8 cellular contexts compared by ENCODE assay signal in the genomic region with DNA sequence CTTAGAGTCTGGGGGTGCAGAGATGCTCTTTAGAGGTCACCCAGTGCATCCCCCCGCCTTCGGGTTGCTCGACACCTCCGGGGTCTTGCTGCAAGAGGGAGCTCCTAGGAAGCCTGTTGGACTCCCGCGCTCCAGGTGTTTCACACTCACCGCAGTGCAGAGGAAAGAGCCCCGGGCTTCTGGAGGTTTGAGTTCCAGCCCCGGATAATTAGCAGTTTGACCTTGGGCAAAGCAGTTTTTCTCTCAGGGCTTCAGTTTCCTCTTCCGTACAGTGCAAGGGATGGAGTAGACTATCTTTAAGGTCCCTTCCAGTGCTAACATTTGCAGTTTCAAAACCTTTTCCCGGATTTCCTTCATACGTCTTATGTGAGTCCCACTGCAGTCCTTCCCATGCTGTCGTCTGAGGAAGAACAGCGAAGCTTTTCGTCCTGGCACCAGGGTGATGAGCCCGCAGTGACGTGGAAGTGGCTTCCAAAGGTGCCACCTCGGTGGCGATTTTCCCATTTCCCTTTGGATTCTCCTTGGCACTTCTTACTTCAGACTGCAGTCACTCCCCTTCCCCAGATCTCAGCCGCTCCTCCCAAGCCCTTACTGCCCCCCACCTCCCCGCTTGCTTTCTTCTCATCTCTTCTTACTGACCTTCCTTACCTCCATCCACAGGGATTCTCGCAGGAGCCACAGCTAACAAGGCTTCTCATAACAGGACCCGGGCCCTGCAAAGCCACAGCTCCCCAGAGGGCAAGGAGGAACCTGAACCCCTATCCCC. TPM values are rescaled to one million over a fixed set of nuclear protein-coding genes. Genes with fewer than 3 reads are reported as not detected.
DNase-seq lines count a peak whose midpoint lies in the region; ATAC-seq and TF ChIP-seq lines count a peak whose summit lies in the region.

No MANE protein-coding gene starts in this region.

- peaks cover 26% of the 10 kb centered on the region for H3K4me1 Mint-ChIP-seq in T-helper 2 cell treated with Interferon-gamma antibody and Interleukin-4, amounts not matched to agents 5 μg/mL and 100 μg/mL, for 36 hours (ENCODE audit: low read depth)
- peaks cover 41% of the 10 kb centered on the region for H3K4me1 Mint-ChIP-seq in T-helper 17 cell

- H3K27me3 Mint-ChIP-seq in T-helper 2 cell treated with Interferon-gamma antibody and Interleukin-4, amounts not matched to agents 5 μg/mL and 100 μg/mL, for 36 hours (ENCODE audit: low read depth): no peaks in the 10 kb centered on the region
- H3K27me3 Mint-ChIP-seq in T-helper 17 cell: no peaks in the 10 kb centered on the region

- ATAC-seq in T-helper 17 cell (no peak), sciatic nerve (no peak), GM19395 (IDR thresholded peaks at IDR 0.05; ENCODE audit: unreplicated experiment) (no peak), HG02970 (IDR thresholded peaks at IDR 0.05; ENCODE audit: low FRiP score, unreplicated experiment) (no peak)

- H3K9me3 Mint-ChIP-seq in T-helper 2 cell treated with Interferon-gamma antibody and Interleukin-4, amounts not matched to agents 5 μg/mL and 100 μg/mL, for 36 hours: no peaks in the 10 kb centered on the region

- H3K4me3 ChIP-seq in foreskin fibroblast (ENCODE audit: low read depth in 1 of 2, low read length in 2 of 2): peak overlapping the region; percentile 74 to 99

- TF ChIP-seq CTCF in foreskin fibroblast (IDR thresholded peaks at IDR 0.05; ENCODE audit: low read depth, low read length): no peak

- peak overlapping the region; percentile 74 for H3K27ac Mint-ChIP-seq in T-helper 2 cell treated with Interferon-gamma antibody and Interleukin-4, amounts not matched to agents 5 μg/mL and 100 μg/mL, for 36 hours
- H3K27ac Mint-ChIP-seq in T-helper 17 cell: peak overlapping the region; percentile 90

- no peak for DNase-seq in T-helper 2 cell treated with Interferon-gamma antibody and Interleukin-4, amounts not matched to agents 5 μg/mL and 100 μg/mL, for 36 hours (ENCODE audit: low spot score)
- DNase-seq in T-helper 2 cell (no peak), T-helper 17 cell (no peak), foreskin fibroblast (peak in 1 of 2 donors; percentile 56), sciatic nerve (ENCODE audit: low spot score) (peak; percentile 74), germinal center (ENCODE audit: low spot score) (no peak)

- peaks cover 36% of the 10 kb centered on the region for H3K36me3 Mint-ChIP-seq in T-helper 2 cell treated with Interferon-gamma antibody and Interleukin-4, amounts not matched to agents 5 μg/mL and 100 μg/mL, for 36 hours (ENCODE audit: low read depth)
- H3K36me3 Mint-ChIP-seq in T-helper 17 cell (ENCODE audit: low read depth): peaks cover 2% of the 10 kb centered on the region

- peak overlapping the region; percentile 93 for H3K4me3 Mint-ChIP-seq in T-helper 2 cell treated with Interferon-gamma antibody and Interleukin-4, amounts not matched to agents 5 μg/mL and 100 μg/mL, for 36 hours
- peak overlapping the region; percentile 95 for H3K4me3 Mint-ChIP-seq in T-helper 17 cell

- no peaks in the 10 kb centered on the region for H3K9me3 ChIP-seq in T-helper 17 cell (ENCODE audit: control insufficient read depth, low read length, poor library complexity, severe bottlenecking)

- intact Hi-C loops in sciatic nerve (cut with DNase I): no loop called here

RNA-seq across cellular contexts. Expression of a gene that starts 0.6 kb away (rescaled TPM):
- total RNA-seq in T-helper 17 cell (10 to 100 TPM; 21.1 to 31.2 TPM), sciatic nerve (56.3 TPM)

RNA-seq across cellular contexts. Expression of a gene that starts 1.0 kb away (rescaled TPM):
- total RNA-seq in T-helper 17 cell: 10 to 100 TPM; 46.8 to 47.0 TPM
- 59.9 TPM for total RNA-seq in sciatic nerve

RNA-seq across cellular contexts. Expression of a gene that starts 10.1 kb away (rescaled TPM):
- 1 to 10 TPM; 1.5 to 2.7 TPM for total RNA-seq in T-helper 17 cell
- 0.94 TPM for total RNA-seq in sciatic nerve

RNA-seq across cellular contexts. Expression of a gene that starts 21.4 kb away (rescaled TPM):
- total RNA-seq in T-helper 17 cell: 100 to 1,000 TPM in 1 of 2 donors, 10 to 100 TPM in 1; 97.4 to 121 TPM
- 211 TPM for total RNA-seq in sciatic nerve

RNA-seq across cellular contexts. Expression of a gene that starts 53.9 kb away (rescaled TPM):
- total RNA-seq in T-helper 17 cell (100 to 1,000 TPM; 424 to 467 TPM), sciatic nerve (243 TPM)
